1 cellular context compared by ENCODE assay signal in genomic region chr5:90548069-90548593, GRCh38.
TF ChIP-seq lines count a peak whose summit lies in the region.

No MANE protein-coding gene starts in this region.

TF ChIP-seq in GM23338, 12 proteins besides CTCF, POLR2A, EP300 and RAD21 (continued from another document):
- TF ChIP-seq, protein P1, sequence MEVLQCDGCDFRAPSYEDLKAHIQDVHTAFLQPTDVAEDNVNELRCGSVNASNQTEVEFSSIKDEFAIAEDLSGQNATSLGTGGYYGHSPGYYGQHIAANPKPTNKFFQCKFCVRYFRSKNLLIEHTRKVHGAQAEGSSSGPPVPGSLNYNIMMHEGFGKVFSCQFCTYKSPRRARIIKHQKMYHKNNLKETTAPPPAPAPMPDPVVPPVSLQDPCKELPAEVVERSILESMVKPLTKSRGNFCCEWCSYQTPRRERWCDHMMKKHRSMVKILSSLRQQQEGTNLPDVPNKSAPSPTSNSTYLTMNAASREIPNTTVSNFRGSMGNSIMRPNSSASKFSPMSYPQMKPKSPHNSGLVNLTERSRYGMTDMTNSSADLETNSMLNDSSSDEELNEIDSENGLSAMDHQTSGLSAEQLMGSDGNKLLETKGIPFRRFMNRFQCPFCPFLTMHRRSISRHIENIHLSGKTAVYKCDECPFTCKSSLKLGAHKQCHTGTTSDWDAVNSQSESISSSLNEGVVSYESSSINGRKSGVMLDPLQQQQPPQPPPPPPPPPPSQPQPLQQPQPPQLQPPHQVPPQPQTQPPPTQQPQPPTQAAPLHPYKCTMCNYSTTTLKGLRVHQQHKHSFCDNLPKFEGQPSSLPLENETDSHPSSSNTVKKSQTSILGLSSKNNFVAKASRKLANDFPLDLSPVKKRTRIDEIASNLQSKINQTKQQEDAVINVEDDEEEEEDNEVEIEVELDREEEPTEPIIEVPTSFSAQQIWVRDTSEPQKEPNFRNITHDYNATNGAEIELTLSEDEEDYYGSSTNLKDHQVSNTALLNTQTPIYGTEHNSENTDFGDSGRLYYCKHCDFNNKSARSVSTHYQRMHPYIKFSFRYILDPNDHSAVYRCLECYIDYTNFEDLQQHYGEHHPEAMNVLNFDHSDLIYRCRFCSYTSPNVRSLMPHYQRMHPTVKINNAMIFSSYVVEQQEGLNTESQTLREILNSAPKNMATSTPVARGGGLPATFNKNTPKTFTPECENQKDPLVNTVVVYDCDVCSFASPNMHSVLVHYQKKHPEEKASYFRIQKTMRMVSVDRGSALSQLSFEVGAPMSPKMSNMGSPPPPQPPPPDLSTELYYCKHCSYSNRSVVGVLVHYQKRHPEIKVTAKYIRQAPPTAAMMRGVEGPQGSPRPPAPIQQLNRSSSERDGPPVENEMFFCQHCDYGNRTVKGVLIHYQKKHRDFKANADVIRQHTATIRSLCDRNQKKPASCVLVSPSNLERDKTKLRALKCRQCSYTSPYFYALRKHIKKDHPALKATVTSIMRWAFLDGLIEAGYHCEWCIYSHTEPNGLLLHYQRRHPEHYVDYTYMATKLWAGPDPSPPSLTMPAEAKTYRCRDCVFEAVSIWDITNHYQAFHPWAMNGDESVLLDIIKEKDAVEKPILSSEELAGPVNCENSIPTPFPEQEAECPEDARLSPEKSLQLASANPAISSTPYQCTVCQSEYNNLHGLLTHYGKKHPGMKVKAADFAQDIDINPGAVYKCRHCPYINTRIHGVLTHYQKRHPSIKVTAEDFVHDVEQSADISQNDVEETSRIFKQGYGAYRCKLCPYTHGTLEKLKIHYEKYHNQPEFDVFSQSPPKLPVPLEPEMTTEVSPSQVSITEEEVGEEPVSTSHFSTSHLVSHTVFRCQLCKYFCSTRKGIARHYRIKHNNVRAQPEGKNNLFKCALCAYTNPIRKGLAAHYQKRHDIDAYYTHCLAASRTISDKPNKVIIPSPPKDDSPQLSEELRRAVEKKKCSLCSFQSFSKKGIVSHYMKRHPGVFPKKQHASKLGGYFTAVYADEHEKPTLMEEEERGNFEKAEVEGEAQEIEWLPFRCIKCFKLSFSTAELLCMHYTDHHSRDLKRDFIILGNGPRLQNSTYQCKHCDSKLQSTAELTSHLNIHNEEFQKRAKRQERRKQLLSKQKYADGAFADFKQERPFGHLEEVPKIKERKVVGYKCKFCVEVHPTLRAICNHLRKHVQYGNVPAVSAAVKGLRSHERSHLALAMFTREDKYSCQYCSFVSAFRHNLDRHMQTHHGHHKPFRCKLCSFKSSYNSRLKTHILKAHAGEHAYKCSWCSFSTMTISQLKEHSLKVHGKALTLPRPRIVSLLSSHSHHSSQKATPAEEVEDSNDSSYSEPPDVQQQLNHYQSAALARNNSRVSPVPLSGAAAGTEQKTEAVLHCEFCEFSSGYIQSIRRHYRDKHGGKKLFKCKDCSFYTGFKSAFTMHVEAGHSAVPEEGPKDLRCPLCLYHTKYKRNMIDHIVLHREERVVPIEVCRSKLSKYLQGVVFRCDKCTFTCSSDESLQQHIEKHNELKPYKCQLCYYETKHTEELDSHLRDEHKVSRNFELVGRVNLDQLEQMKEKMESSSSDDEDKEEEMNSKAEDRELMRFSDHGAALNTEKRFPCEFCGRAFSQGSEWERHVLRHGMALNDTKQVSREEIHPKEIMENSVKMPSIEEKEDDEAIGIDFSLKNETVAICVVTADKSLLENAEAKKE (CRISPR knock-in tag; IDR thresholded peaks at IDR 0.05) = no peak
- no peak for TF ChIP-seq CREB1 (CRISPR knock-in tag; IDR thresholded peaks at IDR 0.05; ENCODE audit: low read depth)
